ENCODE assay signal across 1 cellular context in the genomic region with DNA sequence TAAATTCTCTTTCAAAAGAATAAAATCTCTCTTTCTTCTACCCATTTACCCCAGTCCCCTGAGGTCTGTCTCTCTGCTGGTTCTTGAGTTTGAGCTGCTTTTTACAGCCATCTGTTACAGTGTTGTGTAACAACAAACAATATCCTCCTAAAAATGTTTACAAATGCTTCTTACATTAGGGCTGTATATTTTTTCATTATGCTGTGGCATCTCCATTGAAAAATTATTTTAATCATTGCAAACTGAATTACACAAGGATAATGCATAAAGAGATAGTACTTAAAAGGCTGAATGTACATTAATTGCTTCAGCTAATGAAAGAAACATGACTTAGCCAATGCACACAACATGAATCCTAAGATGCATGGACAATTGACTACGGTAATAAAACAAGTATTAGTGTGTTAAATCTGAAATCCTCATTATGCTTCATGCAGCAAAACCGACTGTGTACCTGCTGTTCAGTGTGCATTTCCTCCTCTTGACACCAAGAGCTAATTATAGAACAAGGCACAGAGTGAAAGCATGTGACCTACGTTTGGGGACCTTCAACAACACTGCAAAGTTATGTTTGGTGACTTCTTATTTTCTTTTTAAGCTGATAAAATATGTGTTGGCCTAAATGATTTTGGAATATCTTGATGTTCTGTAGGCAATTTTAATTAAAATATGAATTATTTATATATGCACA.
TF ChIP-seq lines count a peak whose summit lies in the region.

No MANE protein-coding gene starts in this region.

TF ChIP-seq in IMR-90, 13 proteins besides CTCF, POLR2A, EP300 and RAD21 (continued from another document):
- TF ChIP-seq, protein P1, sequence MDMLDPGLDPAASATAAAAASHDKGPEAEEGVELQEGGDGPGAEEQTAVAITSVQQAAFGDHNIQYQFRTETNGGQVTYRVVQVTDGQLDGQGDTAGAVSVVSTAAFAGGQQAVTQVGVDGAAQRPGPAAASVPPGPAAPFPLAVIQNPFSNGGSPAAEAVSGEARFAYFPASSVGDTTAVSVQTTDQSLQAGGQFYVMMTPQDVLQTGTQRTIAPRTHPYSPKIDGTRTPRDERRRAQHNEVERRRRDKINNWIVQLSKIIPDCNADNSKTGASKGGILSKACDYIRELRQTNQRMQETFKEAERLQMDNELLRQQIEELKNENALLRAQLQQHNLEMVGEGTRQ (IDR thresholded peaks at IDR 0.05; ENCODE audit: low read depth, low read length) = no peak
